Comparison of ENCODE assay signal across 15 cellular contexts in the genomic region with DNA sequence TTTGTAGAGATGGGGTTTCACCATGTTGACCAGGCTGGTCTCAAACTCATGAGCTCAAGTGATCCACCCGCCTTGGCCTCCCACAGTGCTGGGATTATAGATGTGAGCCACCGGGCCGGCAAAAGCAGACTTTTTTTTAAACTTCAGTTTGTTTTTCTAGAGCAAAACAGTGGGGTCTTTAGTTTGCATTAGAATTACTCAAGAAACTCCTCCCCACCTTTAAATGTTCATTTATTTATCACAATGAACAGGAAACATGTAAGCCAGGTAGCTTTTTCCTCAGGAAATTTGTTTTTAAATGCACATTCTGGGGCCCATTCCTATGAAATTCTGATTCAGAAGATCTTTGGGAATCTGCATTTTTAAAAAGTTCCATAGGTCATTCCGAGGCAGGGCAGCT. TPM values are rescaled to one million over a fixed set of nuclear protein-coding genes. Genes with fewer than 3 reads are reported as not detected.
DNase-seq lines count a peak whose midpoint lies in the region; ATAC-seq and TF ChIP-seq lines count a peak whose summit lies in the region.
"Had no signal": no experiment of that assay in that cellular context is flagged by ENCODE, and none has a peak within 500 bp of the region (broad histone marks: within the 10 kb centered on the region; RNA-seq: fewer than 3 reads in every experiment).

No MANE protein-coding gene starts in this region.

- H3K27ac ChIP-seq in HUES48 (ENCODE audit: low read depth, low read length) (peak overlapping the region; percentile 74), osteoblast (ENCODE audit: low read depth, low read length) (no peak overlapping the region)
- H3K27ac ChIP-seq: BLaER1 had no signal

- peaks cover 61% of the 10 kb centered on the region for H3K4me1 Mint-ChIP-seq in CD14-positive monocyte
- H3K4me1 Mint-ChIP-seq in dendritic cell treated with granulocyte-macrophage colony-stimulating factor and Interleukin-4, amounts not matched to agents 40 ng/mL and 50 ng/mL, for 4 days (ENCODE audit: low read depth), result peaks cover 54% of the 10 kb centered on the region
- peaks cover 9% of the 10 kb centered on the region for H3K4me1 Mint-ChIP-seq in T-helper 17 cell
- H3K4me1 Mint-ChIP-seq in osteocyte (ENCODE audit: unreplicated experiment), result no peaks in the 10 kb centered on the region

- H3K4me3 ChIP-seq in HUES48 (ENCODE audit: low read depth, low read length) (no peak overlapping the region), osteoblast (ENCODE audit: insufficient read depth, low read length) (no peak overlapping the region)
- H3K4me3 ChIP-seq: BLaER1, K562 had no signal

- no peaks in the 10 kb centered on the region for H3K9me3 ChIP-seq in HUES48 (ENCODE audit: control insufficient read depth, insufficient read depth, low read length)
- no peaks in the 10 kb centered on the region for H3K9me3 ChIP-seq in osteoblast (ENCODE audit: low read depth, low read length)
- H3K9me3 ChIP-seq in T-helper 17 cell (ENCODE audit: control insufficient read depth, low read length, poor library complexity, severe bottlenecking), result no peaks in the 10 kb centered on the region
- H3K9me3 ChIP-seq: BLaER1 had no signal

- H3K36me3 Mint-ChIP-seq in CD14-positive monocyte (peaks cover 0 to 4% of the 10 kb centered on the region in 2 donors), T-helper 17 cell (ENCODE audit: low read depth) (no peaks in the 10 kb centered on the region), osteocyte (ENCODE audit: unreplicated experiment) (no peaks in the 10 kb centered on the region)
- no peaks in the 10 kb centered on the region for H3K36me3 Mint-ChIP-seq in dendritic cell treated with granulocyte-macrophage colony-stimulating factor and Interleukin-4, amounts not matched to agents 40 ng/mL and 50 ng/mL, for 4 days (ENCODE audit: low read depth)
- H3K36me3 Mint-ChIP-seq: CD8-positive, alpha-beta T cell had no signal

- H3K27me3 ChIP-seq in HUES48 (ENCODE audit: control insufficient read depth, insufficient read depth, low read length) (no peaks in the 10 kb centered on the region), osteoblast (ENCODE audit: insufficient read depth, low read length) (no peaks in the 10 kb centered on the region)
- H3K27me3 ChIP-seq: BLaER1 had no signal

- TF ChIP-seq CTCF in CD14-positive monocyte (IDR thresholded peaks at IDR 0.05), result no peak
- no peak for TF ChIP-seq CTCF in osteoblast (IDR thresholded peaks at IDR 0.05; ENCODE audit: extremely low read depth, low read depth, low read length)
- TF ChIP-seq CTCF in osteocyte (IDR thresholded peaks at IDR 0.05), result no peak

- DNase-seq in CD14-positive monocyte (ENCODE audit: low spot score), result no peak
- peak; percentile 19 for DNase-seq in osteoblast (ENCODE audit: insufficient read length, low spot score, missing footprints)
- DNase-seq in T-helper 17 cell, result no peak
- DNase-seq in osteocyte (ENCODE audit: extremely low spot score, unreplicated experiment), result no peak
- DNase-seq: 8988T; Calu3; CD8-positive, alpha-beta T cell; DMS79 treated with DMSO at 0.1 percent for 48 hours; HCEC 1CT; IMR-90 had no signal

- ATAC-seq in T-helper 17 cell, result no peak
- no peak for ATAC-seq in HG02852 (IDR thresholded peaks at IDR 0.05; ENCODE audit: unreplicated experiment)
- ATAC-seq: CD8-positive, alpha-beta T cell; K562 had no signal

- H4K20me1 ChIP-seq in osteoblast (ENCODE audit: insufficient read depth, low read length), result no peaks in the 10 kb centered on the region
- H4K20me1 ChIP-seq: BLaER1 had no signal

- H3K36me3 ChIP-seq in HUES48 (ENCODE audit: control insufficient read depth, insufficient read depth, low read length), result no peaks in the 10 kb centered on the region
- H3K36me3 ChIP-seq in osteoblast (ENCODE audit: insufficient read depth, low read length), result no peaks in the 10 kb centered on the region
- H3K36me3 ChIP-seq: BLaER1 had no signal

- H3K9ac ChIP-seq in HUES48 (ENCODE audit: low read depth, low read length), result no peak overlapping the region
- H3K9ac ChIP-seq: BLaER1 had no signal

- peak overlapping the region in 5 of 7 donors; percentile 90 to 94 (median 92) for H3K27ac Mint-ChIP-seq in CD14-positive monocyte
- peak overlapping the region; percentile 74 for H3K27ac Mint-ChIP-seq in dendritic cell treated with granulocyte-macrophage colony-stimulating factor and Interleukin-4, amounts not matched to agents 40 ng/mL and 50 ng/mL, for 4 days
- H3K27ac Mint-ChIP-seq in T-helper 17 cell, result no peak overlapping the region
- H3K27ac Mint-ChIP-seq in osteocyte (ENCODE audit: unreplicated experiment), result no peak overlapping the region
- H3K27ac Mint-ChIP-seq: CD8-positive, alpha-beta T cell had no signal

- H3K4me2 ChIP-seq in osteoblast (ENCODE audit: insufficient read depth, low read length), result no peak overlapping the region
- H3K4me2 ChIP-seq: BLaER1 had no signal

- H2AFZ ChIP-seq in osteoblast (ENCODE audit: low read length), result no peak overlapping the region

- H3K79me2 ChIP-seq in osteoblast (ENCODE audit: insufficient read depth, low read length), result no peaks in the 10 kb centered on the region

- intact Hi-C loops in CD14-positive monocyte (cut with micrococcal nuclease), result loop anchor here (10.0 kb wide), 2 partner anchors 52 to 82 kb away; partner anchors contain the start of gene JAZF1 (in 1 of the 2)
- intact Hi-C loops in dendritic cell treated with granulocyte-macrophage colony-stimulating factor and Interleukin-4, amounts not matched to agents 40 ng/mL and 50 ng/mL, for 4 days (cut with micrococcal nuclease), result no loop called here

- H3K27me3 Mint-ChIP-seq in CD14-positive monocyte (ENCODE audit: low read depth in 3 of 3) (no peaks in the 10 kb centered on the region), T-helper 17 cell (peaks cover 15% of the 10 kb centered on the region), osteocyte (ENCODE audit: unreplicated experiment) (peaks cover 5% of the 10 kb centered on the region)
- H3K27me3 Mint-ChIP-seq in dendritic cell treated with granulocyte-macrophage colony-stimulating factor and Interleukin-4, amounts not matched to agents 40 ng/mL and 50 ng/mL, for 4 days, result no peaks in the 10 kb centered on the region

- no peak overlapping the region for H3K4me3 Mint-ChIP-seq in CD14-positive monocyte
- H3K4me3 Mint-ChIP-seq in dendritic cell treated with granulocyte-macrophage colony-stimulating factor and Interleukin-4, amounts not matched to agents 40 ng/mL and 50 ng/mL, for 4 days, result no peak overlapping the region
- no peak overlapping the region for H3K4me3 Mint-ChIP-seq in T-helper 17 cell
- H3K4me3 Mint-ChIP-seq in osteocyte (ENCODE audit: unreplicated experiment), result no peak overlapping the region
- H3K4me3 Mint-ChIP-seq: CD8-positive, alpha-beta T cell had no signal

- peaks cover 0 to 4% (median 2%) of the 10 kb centered on the region in 7 donors for H3K9me3 Mint-ChIP-seq in CD14-positive monocyte
- peaks cover 9% of the 10 kb centered on the region for H3K9me3 Mint-ChIP-seq in dendritic cell treated with granulocyte-macrophage colony-stimulating factor and Interleukin-4, amounts not matched to agents 40 ng/mL and 50 ng/mL, for 4 days
- H3K9me3 Mint-ChIP-seq in osteocyte (ENCODE audit: unreplicated experiment), result no peaks in the 10 kb centered on the region
- H3K9me3 Mint-ChIP-seq: CD8-positive, alpha-beta T cell had no signal

- peaks cover 29% of the 10 kb centered on the region for H3K4me1 ChIP-seq in HUES48 (ENCODE audit: control insufficient read depth, insufficient read depth, low read length)
- no peaks in the 10 kb centered on the region for H3K4me1 ChIP-seq in osteoblast (ENCODE audit: insufficient read depth, low read length)
- H3K4me1 ChIP-seq: BLaER1 had no signal

RNA-seq across cellular contexts. Expression of gene JAZF1, which starts 56.0 kb away (rescaled TPM):
- 10 to 100 TPM; 12.1 to 17.2 TPM for polyA plus RNA-seq in CD14-positive monocyte
- total RNA-seq in osteoblast (14.4 and 15.9 TPM in 2 replicates), T-helper 17 cell (10 to 100 TPM; 12.4 to 13.4 TPM), osteocyte (17.2 and 19.8 TPM in 2 replicates)

Comparison
In these comparisons a context has a peak if more than half of its experiments do, and no peak if none do; other contexts are left out.
1. H3K27ac Mint-ChIP-seq: peak in CD14-positive monocyte (5 of 7) and dendritic cell treated with granulocyte-macrophage colony-stimulating factor and Interleukin-4, amounts not matched to agents 40 ng/mL and 50 ng/mL, for 4 days (single experiment); none in T-helper 17 cell (single experiment) and osteocyte (single experiment).